11 cellular contexts compared by ENCODE assay signal in genomic region chr21:41362605-41363369, GRCh38. TPM values are rescaled to one million over a fixed set of nuclear protein-coding genes. Genes with fewer than 3 reads are reported as not detected.
DNase-seq lines count a peak whose midpoint lies in the region; ATAC-seq and TF ChIP-seq lines count a peak whose summit lies in the region.
"Had no signal": no experiment of that assay in that cellular context is flagged by ENCODE, and none has a peak within 500 bp of the region (broad histone marks: within the 10 kb centered on the region; RNA-seq: fewer than 3 reads in every experiment).

No MANE protein-coding gene starts in this region.

- no peak for DNase-seq in activated CD4-positive, alpha-beta T cell treated with anti-CD3 and anti-CD28 coated beads, Interleukin-2, amount 10 ng/mL, durations not matched to agents 7 days and 5 days
- DNase-seq in activated CD4-positive, alpha-beta T cell treated with anti-CD3 and anti-CD28 coated beads, Interleukin-2, amount 50 U/mL, for 48 hours: no peak
- DNase-seq in activated T-cell treated with anti-CD3 and anti-CD28 coated beads, Interleukin-2, amount 50 U/mL, for 72 hours: no peak
- DNase-seq in thyroid gland (no peak), NCI-H510A (lab: John Stamatoyannopoulos, UW) (no peak), RWPE1 (ENCODE audit: low spot score) (no peak), OCI-M1 (lab: John Stamatoyannopoulos, UW) (no peak)
- DNase-seq: NCI-H1048 had no signal

- no peaks in the 10 kb centered on the region for H3K27me3 Mint-ChIP-seq in activated CD4-positive, alpha-beta T cell treated with anti-CD3 and anti-CD28 coated beads, Interleukin-2, amount 10 ng/mL, durations not matched to agents 7 days and 5 days
- H3K27me3 Mint-ChIP-seq in activated T-cell treated with anti-CD3 and anti-CD28 coated beads, Interleukin-2, amount 50 U/mL, for 72 hours (ENCODE audit: low read depth): no peaks in the 10 kb centered on the region

- no peak for TF ChIP-seq CTCF in liver (IDR thresholded peaks at IDR 0.05; ENCODE audit: low read depth, low read length, missing input control)
- no peak for TF ChIP-seq CTCF in thyroid gland (IDR thresholded peaks at IDR 0.05)
- TF ChIP-seq CTCF in RWPE1 (conservative IDR thresholded peaks at IDR 0.05; ENCODE audit: low read depth): no peak

- H3K9me3 Mint-ChIP-seq in activated CD4-positive, alpha-beta T cell treated with anti-CD3 and anti-CD28 coated beads, Interleukin-2, amount 10 ng/mL, durations not matched to agents 7 days and 5 days: no peaks in the 10 kb centered on the region
- H3K9me3 Mint-ChIP-seq in activated T-cell treated with anti-CD3 and anti-CD28 coated beads, Interleukin-2, amount 50 U/mL, for 72 hours: no peaks in the 10 kb centered on the region

- CTCF ChIA-PET in activated CD4-positive, alpha-beta T cell treated with anti-CD3 and anti-CD28 coated beads, Interleukin-2, amount 10 ng/mL, durations not matched to agents 7 days and 5 days (lab: Charles Lee): interaction anchor here (1.2 to 2.0 kb wide), 2 partner anchors 48 to 60 kb away, joined by 5 to 6 read pairs; no protein-coding TSS in a partner anchor
- CTCF ChIA-PET in RWPE1 (lab: Yijun Ruan, JAX): no interaction called here

- H3K4me3 Mint-ChIP-seq in activated CD4-positive, alpha-beta T cell treated with anti-CD3 and anti-CD28 coated beads, Interleukin-2, amount 10 ng/mL, durations not matched to agents 7 days and 5 days: peak overlapping the region; percentile 90
- peak overlapping the region; percentile 80 to 91 for H3K4me3 Mint-ChIP-seq in activated T-cell treated with anti-CD3 and anti-CD28 coated beads, Interleukin-2, amount 50 U/mL, for 72 hours

- POLR2A ChIA-PET in activated CD4-positive, alpha-beta T cell treated with anti-CD3 and anti-CD28 coated beads, Interleukin-2, amount 10 ng/mL, durations not matched to agents 7 days and 5 days (lab: Charles Lee): interaction anchor here (1.4 to 2.2 kb wide), 3 partner anchors 62 to 65 kb away, joined by 4 to 7 read pairs (median 5); partner anchors contain the start of gene MX1
- POLR2A ChIA-PET in RWPE1 (lab: Yijun Ruan, JAX; ENCODE audit: low non-redundant PET): no interaction called here

- no peaks in the 10 kb centered on the region for H3K27me3 ChIP-seq in liver (ENCODE audit: control insufficient read depth in 4 of 4, insufficient read depth in 4 of 4, low read length in 3 of 4)
- H3K27me3 ChIP-seq in thyroid gland: no peaks in the 10 kb centered on the region

- peaks cover 43% of the 10 kb centered on the region for H3K36me3 Mint-ChIP-seq in activated CD4-positive, alpha-beta T cell treated with anti-CD3 and anti-CD28 coated beads, Interleukin-2, amount 10 ng/mL, durations not matched to agents 7 days and 5 days (ENCODE audit: low read depth)
- H3K36me3 Mint-ChIP-seq in activated T-cell treated with anti-CD3 and anti-CD28 coated beads, Interleukin-2, amount 50 U/mL, for 72 hours (ENCODE audit: insufficient read depth in 2 of 2): peaks cover 0 to 4% of the 10 kb centered on the region in 2 donors

- peak overlapping the region; percentile 69 to 72 for H3K27ac ChIP-seq in liver (ENCODE audit: low read depth in 1 of 2, low read length in 2 of 2)
- H3K27ac ChIP-seq in thyroid gland: peak overlapping the region; percentile 12 to 86 (median 56)
- no peak overlapping the region for H3K27ac ChIP-seq in RWPE1
- H3K27ac ChIP-seq: A549 had no signal

- no peak overlapping the region for H3K9ac ChIP-seq in liver (ENCODE audit: low read depth in 1 of 2, low read length in 2 of 2)

- no peak for TF ChIP-seq POLR2A in thyroid gland (IDR thresholded peaks at IDR 0.05)

- H3K4me1 ChIP-seq in liver (ENCODE audit: control insufficient read depth in 4 of 4, insufficient read depth in 4 of 4, low read length in 3 of 4) (peaks cover 0 to 4% (median 0%) of the 10 kb centered on the region in 4 donors), thyroid gland (no peaks in the 10 kb centered on the region)

- H3K4me3 ChIP-seq in liver (ENCODE audit: low read depth in 1 of 3, low read length in 3 of 3) (peak overlapping the region in 1 of 3 donors; percentile 31), thyroid gland (replicated peaks in 1 of 3) (no peak overlapping the region)
- H3K4me3 ChIP-seq: A549 had no signal

- H3K9me3 ChIP-seq in liver (ENCODE audit: control insufficient read depth in 4 of 4, low read length in 3 of 4) (no peaks in the 10 kb centered on the region), thyroid gland (no peaks in the 10 kb centered on the region)
- H3K9me3 ChIP-seq: A549 had no signal

- no peak for TF ChIP-seq RAD21 in liver (IDR thresholded peaks at IDR 0.05)

- no peaks in the 10 kb centered on the region for H3K36me3 ChIP-seq in liver (ENCODE audit: control insufficient read depth in 4 of 4, insufficient read depth in 3 of 4, low read depth in 1 of 4, low read length in 3 of 4)
- no peaks in the 10 kb centered on the region for H3K36me3 ChIP-seq in thyroid gland

- H3K4me1 Mint-ChIP-seq in activated CD4-positive, alpha-beta T cell treated with anti-CD3 and anti-CD28 coated beads, Interleukin-2, amount 10 ng/mL, durations not matched to agents 7 days and 5 days: peaks cover 87% of the 10 kb centered on the region
- H3K4me1 Mint-ChIP-seq in activated T-cell treated with anti-CD3 and anti-CD28 coated beads, Interleukin-2, amount 50 U/mL, for 72 hours (ENCODE audit: low read depth): peaks cover 40% of the 10 kb centered on the region

- intact Hi-C loops in thyroid gland (cut with DNase I): no loop called here

- peak in 1 of 2 donors; percentile 0 for ATAC-seq in activated T-cell treated with anti-CD3 and anti-CD28 coated beads, Interleukin-2, amount 50 U/mL, for 72 hours (replicated peaks in 1 of 2)
- ATAC-seq: A549 had no signal

- WGBS in liver: 89% methylated on average over 16 of the region's 16 CpGs
- WGBS in thyroid gland, 2 donors: 93 to 96% methylated on average over 16 of the region's 16 CpGs

- H3K27ac Mint-ChIP-seq in activated CD4-positive, alpha-beta T cell treated with anti-CD3 and anti-CD28 coated beads, Interleukin-2, amount 10 ng/mL, durations not matched to agents 7 days and 5 days: peak overlapping the region; percentile 100
- H3K27ac Mint-ChIP-seq in activated T-cell treated with anti-CD3 and anti-CD28 coated beads, Interleukin-2, amount 50 U/mL, for 72 hours: peak overlapping the region; percentile 87

TF ChIP-seq in liver, 16 proteins besides CTCF, POLR2A, EP300 and RAD21:
- no peak for TF ChIP-seq HNF4A (conservative IDR thresholded peaks at IDR 0.05)
- no peak for TF ChIP-seq ATF3 (IDR thresholded peaks at IDR 0.05)
- no peak for TF ChIP-seq FOXA2 (IDR thresholded peaks at IDR 0.05)
- TF ChIP-seq RXRA (IDR thresholded peaks at IDR 0.05): no peak
- peak; percentile 77 for TF ChIP-seq REST (IDR thresholded peaks at IDR 0.05)

RNA-seq across cellular contexts. Expression of gene MX2, which starts 1.0 kb away (rescaled TPM):
- 100 to 1,000 TPM; 108 to 117 TPM for total RNA-seq in activated CD4-positive, alpha-beta T cell treated with anti-CD3 and anti-CD28 coated beads, Interleukin-2, amount 10 ng/mL, durations not matched to agents 7 days and 5 days
- 10 to 100 TPM; 30.1 to 47.9 TPM for total RNA-seq in activated T-cell treated with anti-CD3 and anti-CD28 coated beads, Interleukin-2, amount 50 U/mL, for 72 hours
- total RNA-seq in liver: 1 to 10 TPM; 2.6 to 4.7 TPM
- 1 to 10 TPM in 1 of 2 donors, under 1 TPM in 1; 0.69 to 1.9 TPM for polyA plus RNA-seq in liver
- 10 to 100 TPM in 1 of 4 donors, 1 to 10 TPM in 3; 3.0 to 19.8 (median 7.1) TPM for total RNA-seq in thyroid gland
- polyA plus RNA-seq: A549 had no signal

RNA-seq across cellular contexts. Expression of gene FAM3B, which starts 46.2 kb away (rescaled TPM):
- not detected for total RNA-seq in activated CD4-positive, alpha-beta T cell treated with anti-CD3 and anti-CD28 coated beads, Interleukin-2, amount 10 ng/mL, durations not matched to agents 7 days and 5 days
- total RNA-seq in activated T-cell treated with anti-CD3 and anti-CD28 coated beads, Interleukin-2, amount 50 U/mL, for 72 hours: not detected
- total RNA-seq in liver (10 to 100 TPM in 1 of 2 donors, 1 to 10 TPM in 1; 5.4 to 18.2 TPM), thyroid gland (1 to 10 TPM; 2.4 to 9.9 (median 5.1) TPM)
- 1 to 10 TPM in 1 of 2 donors, under 1 TPM in 1; 0.72 to 1.5 TPM for polyA plus RNA-seq in liver
- total RNA-seq: temporal lobe had no signal
- polyA plus RNA-seq: A549 had no signal
